In genomic region chr17:64829824-64830630, GRCh38 we compare ENCODE assay signal across 8 cellular contexts.
DNase-seq lines count a peak whose midpoint lies in the region; ATAC-seq and TF ChIP-seq lines count a peak whose summit lies in the region.
"Not testable (repeated sequence)": the region's sequence is repeated elsewhere in the genome, so short reads cannot be mapped to it uniquely, and the experiment has no call there.

No MANE protein-coding gene starts in this region.

- not testable (repeated sequence) for H3K36me3 ChIP-seq in right lobe of liver, upper lobe of right lung
- H3K36me3 ChIP-seq in neutrophil: peaks cover 40% of the 10 kb centered on the region

- ATAC-seq in foreskin keratinocyte (peak; percentile 17), right cardiac atrium (peak; percentile 49 to 70), right lobe of liver (peak; percentile 42 to 63 (median 46))
- ATAC-seq in upper lobe of right lung: not testable (repeated sequence)

- intact Hi-C loops in activated T-helper 1 cell treated with anti-CD3 and anti-CD28 coated beads, Interleukin-12 subunit alpha, Interleukin-12 subunit beta, Interleukin-2, Interleukin-4 antibody, amounts not matched to agents 30 ng/mL and 10 ng/mL and 1 ng/mL, durations not matched to agents 14 hours and 24 hours and 36 hours (cut with micrococcal nuclease); right cardiac atrium (cut with DNase I); right lobe of liver (cut with DNase I); upper lobe of right lung (cut with DNase I): not testable (repeated sequence)

- TF ChIP-seq POLR2A in right lobe of liver (IDR thresholded peaks at IDR 0.05): not testable (repeated sequence)

- TF ChIP-seq CTCF in foreskin keratinocyte (conservative IDR thresholded peaks at IDR 0.05); right lobe of liver (IDR thresholded peaks at IDR 0.05); neutrophil (IDR thresholded peaks at IDR 0.05); upper lobe of right lung (IDR thresholded peaks at IDR 0.05): not testable (repeated sequence)

- H3K4me3 ChIP-seq in right cardiac atrium (ENCODE audit: low read length); right lobe of liver; neutrophil (ENCODE audit: low read depth in 1 of 2, low read length in 1 of 2); upper lobe of right lung: not testable (repeated sequence)

- not testable (repeated sequence) for H3K27me3 ChIP-seq in foreskin keratinocyte; right cardiac atrium (ENCODE audit: control insufficient read depth, insufficient read depth); right lobe of liver; neutrophil; upper lobe of right lung

- not testable (repeated sequence) for H3K36me3 Mint-ChIP-seq in activated T-helper 1 cell treated with anti-CD3 and anti-CD28 coated beads, Interleukin-12 subunit alpha, Interleukin-12 subunit beta, Interleukin-2, Interleukin-4 antibody, amounts not matched to agents 30 ng/mL and 10 ng/mL and 1 ng/mL, durations not matched to agents 14 hours and 24 hours and 36 hours (ENCODE audit: low read depth)

- H3K27ac ChIP-seq in foreskin keratinocyte; right cardiac atrium (ENCODE audit: low read length); right lobe of liver; upper lobe of right lung: not testable (repeated sequence)
- H3K27ac ChIP-seq in neutrophil: peak overlapping the region; percentile 55

- H3K9me3 Mint-ChIP-seq in activated T-helper 1 cell treated with anti-CD3 and anti-CD28 coated beads, Interleukin-12 subunit alpha, Interleukin-12 subunit beta, Interleukin-2, Interleukin-4 antibody, amounts not matched to agents 30 ng/mL and 10 ng/mL and 1 ng/mL, durations not matched to agents 14 hours and 24 hours and 36 hours: not testable (repeated sequence)

- H3K4me3 Mint-ChIP-seq in activated T-helper 1 cell treated with anti-CD3 and anti-CD28 coated beads, Interleukin-12 subunit alpha, Interleukin-12 subunit beta, Interleukin-2, Interleukin-4 antibody, amounts not matched to agents 30 ng/mL and 10 ng/mL and 1 ng/mL, durations not matched to agents 14 hours and 24 hours and 36 hours: not testable (repeated sequence)

- H3K27me3 Mint-ChIP-seq in activated T-helper 1 cell treated with anti-CD3 and anti-CD28 coated beads, Interleukin-12 subunit alpha, Interleukin-12 subunit beta, Interleukin-2, Interleukin-4 antibody, amounts not matched to agents 30 ng/mL and 10 ng/mL and 1 ng/mL, durations not matched to agents 14 hours and 24 hours and 36 hours (ENCODE audit: insufficient read depth): not testable (repeated sequence)

- H3K4me1 Mint-ChIP-seq in activated T-helper 1 cell treated with anti-CD3 and anti-CD28 coated beads, Interleukin-12 subunit alpha, Interleukin-12 subunit beta, Interleukin-2, Interleukin-4 antibody, amounts not matched to agents 30 ng/mL and 10 ng/mL and 1 ng/mL, durations not matched to agents 14 hours and 24 hours and 36 hours (ENCODE audit: low read depth): peaks cover 15% of the 10 kb centered on the region

- peak; percentile 32 for DNase-seq in LoVo (ENCODE audit: low spot score)
- DNase-seq in activated T-helper 1 cell treated with anti-CD3 and anti-CD28 coated beads, Interleukin-12 subunit alpha, Interleukin-12 subunit beta, Interleukin-2, Interleukin-4 antibody, amounts not matched to agents 30 ng/mL and 10 ng/mL and 1 ng/mL, durations not matched to agents 14 hours and 24 hours and 36 hours (ENCODE audit: low spot score); foreskin keratinocyte; right cardiac atrium; right lobe of liver: not testable (repeated sequence)
- peak; percentile 17 for DNase-seq in dermis blood vessel endothelial cell
- DNase-seq in upper lobe of right lung: peak; percentile 12

- not testable (repeated sequence) for H3K4me1 ChIP-seq in foreskin keratinocyte; right cardiac atrium (ENCODE audit: control insufficient read depth, insufficient read depth, low read length); right lobe of liver
- H3K4me1 ChIP-seq in neutrophil (ENCODE audit: control insufficient read depth in 1 of 2, insufficient read depth in 1 of 2, low read depth in 1 of 2, low read length in 1 of 2) (peaks cover 29 to 44% of the 10 kb centered on the region in 2 experiments), upper lobe of right lung (peaks cover 18% of the 10 kb centered on the region)

- WGBS in right cardiac atrium: 65% methylated on average over 12 of the region's 12 CpGs
- WGBS in right lobe of liver (ENCODE audit: insufficient coverage, low coverage, low lambda C conversion rate, missing lambda C conversion rate): 74% methylated on average over 8 of the region's 12 CpGs

- H3K9me3 ChIP-seq in right cardiac atrium (ENCODE audit: control insufficient read depth, low read length); right lobe of liver; neutrophil; upper lobe of right lung: not testable (repeated sequence)

- peak overlapping the region; percentile 12 for H3K27ac Mint-ChIP-seq in activated T-helper 1 cell treated with anti-CD3 and anti-CD28 coated beads, Interleukin-12 subunit alpha, Interleukin-12 subunit beta, Interleukin-2, Interleukin-4 antibody, amounts not matched to agents 30 ng/mL and 10 ng/mL and 1 ng/mL, durations not matched to agents 14 hours and 24 hours and 36 hours
